In the genomic region with DNA sequence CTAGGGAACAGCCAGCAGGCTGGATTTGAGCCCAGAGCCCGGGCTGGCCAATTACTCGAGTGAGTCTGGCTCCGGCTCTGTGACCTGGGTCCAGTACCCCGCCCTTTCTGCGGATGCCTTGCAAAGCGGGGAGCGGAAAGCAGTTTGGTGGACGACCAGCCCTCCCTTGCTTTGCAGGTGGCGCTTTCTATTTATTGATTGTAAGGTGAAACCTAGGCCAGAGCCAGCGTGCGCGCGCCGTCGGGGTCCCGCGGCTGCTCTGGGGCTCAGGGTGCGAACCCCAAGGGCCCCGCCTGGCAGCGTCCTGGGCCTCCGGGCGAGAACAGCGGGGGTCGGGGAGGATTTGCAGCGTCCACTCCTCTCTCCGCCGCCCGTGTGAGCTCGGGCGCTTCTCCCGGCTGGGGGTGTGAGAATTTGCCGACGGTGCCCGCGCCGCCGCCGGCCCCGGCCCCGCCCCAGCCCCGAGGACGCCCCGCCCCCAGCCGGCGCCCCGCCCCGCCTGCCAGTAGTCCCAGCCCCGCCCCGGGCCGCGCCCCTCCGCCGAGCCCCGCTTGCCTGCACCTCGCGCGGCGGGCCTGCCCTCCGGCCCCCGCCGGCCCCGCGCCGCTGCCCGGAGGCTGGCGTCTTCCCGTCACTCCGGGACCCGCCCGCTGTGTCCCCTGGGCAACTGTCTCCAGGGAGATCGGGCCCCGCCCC, we compare ENCODE assay signal across 8 cellular contexts. TPM values are rescaled to one million over a fixed set of nuclear protein-coding genes. Genes with fewer than 3 reads are reported as not detected.
DNase-seq lines count a peak whose midpoint lies in the region; ATAC-seq and TF ChIP-seq lines count a peak whose summit lies in the region.

No MANE protein-coding gene starts in this region.

- TF ChIP-seq CTCF in GM20000 (IDR thresholded peaks at IDR 0.05; ENCODE audit: extremely low read depth, missing control alignments): no peak
- TF ChIP-seq CTCF in SU-DHL-6 (IDR thresholded peaks at IDR 0.05; ENCODE audit: insufficient read depth, low read length, poor library complexity, severe bottlenecking): no peak
- no peak for TF ChIP-seq CTCF in progenitor cell of endocrine pancreas (IDR thresholded peaks at IDR 0.05; ENCODE audit: unreplicated experiment)

- peak overlapping the region; percentile 94 for H3K4me2 ChIP-seq in SU-DHL-6 (ENCODE audit: low read depth, low read length, poor library complexity, severe bottlenecking)

- H3K27ac Mint-ChIP-seq in CD4-positive, alpha-beta memory T cell: peak overlapping the region in 4 of 7 donors; percentile 46 to 85 (median 52)
- peak overlapping the region; percentile 95 for H3K27ac Mint-ChIP-seq in activated naive CD8-positive, alpha-beta T cell treated with anti-CD3 and anti-CD28 coated beads, Interleukin-2, amount 50 U/mL, for 24 hours
- H3K27ac Mint-ChIP-seq in progenitor cell of endocrine pancreas: no peak overlapping the region

- peaks cover 77% of the 10 kb centered on the region for H3K4me1 ChIP-seq in CD4-positive, alpha-beta memory T cell (ENCODE audit: insufficient read depth, low read length)
- peaks cover 21% of the 10 kb centered on the region for H3K4me1 ChIP-seq in HUES64 (ENCODE audit: insufficient read depth, low read length)

- H3K9me3 ChIP-seq in CD4-positive, alpha-beta memory T cell (ENCODE audit: control insufficient read depth in 1 of 2, low read length in 2 of 2): no peaks in the 10 kb centered on the region
- no peaks in the 10 kb centered on the region for H3K9me3 ChIP-seq in HUES64 (ENCODE audit: insufficient read depth, low read depth, low read length)
- no peaks in the 10 kb centered on the region for H3K9me3 ChIP-seq in SU-DHL-6 (ENCODE audit: insufficient read depth, low read length)

- under 1% methylated on average over 72 of the region's 72 CpGs for WGBS in HUES64

- H3K27me3 ChIP-seq in CD4-positive, alpha-beta memory T cell (ENCODE audit: insufficient read depth, low read length): no peaks in the 10 kb centered on the region
- peaks cover 42% of the 10 kb centered on the region for H3K27me3 ChIP-seq in HUES64 (ENCODE audit: insufficient read depth, low read length)
- no peaks in the 10 kb centered on the region for H3K27me3 ChIP-seq in SU-DHL-6 (ENCODE audit: low read length)

- peak overlapping the region; percentile 72 for H2AFZ ChIP-seq in SU-DHL-6 (ENCODE audit: low read depth, low read length, severe bottlenecking)

- peaks cover 0 to 2% (median 0%) of the 10 kb centered on the region in 8 donors for H3K9me3 Mint-ChIP-seq in CD4-positive, alpha-beta memory T cell
- H3K9me3 Mint-ChIP-seq in activated naive CD8-positive, alpha-beta T cell treated with anti-CD3 and anti-CD28 coated beads, Interleukin-2, amount 50 U/mL, for 24 hours: no peaks in the 10 kb centered on the region
- no peaks in the 10 kb centered on the region for H3K9me3 Mint-ChIP-seq in progenitor cell of endocrine pancreas (ENCODE audit: low read depth)

- ATAC-seq in activated naive CD8-positive, alpha-beta T cell treated with anti-CD3 and anti-CD28 coated beads, Interleukin-2, amount 50 U/mL, for 24 hours: peak; percentile 56
- ATAC-seq in left cardiac atrium: peak; percentile 88 to 94

- H3K9me2 ChIP-seq in SU-DHL-6 (replicated peaks; ENCODE audit: insufficient read depth, low read length): no peaks in the 10 kb centered on the region

- peak overlapping the region; percentile 57 to 63 for H3K4me3 ChIP-seq in CD4-positive, alpha-beta memory T cell (ENCODE audit: low read length in 2 of 2)
- H3K4me3 ChIP-seq in HUES64 (ENCODE audit: low read length): peak overlapping the region; percentile 74
- H3K4me3 ChIP-seq in SU-DHL-6 (ENCODE audit: insufficient read depth, low read length, poor library complexity, severe bottlenecking): peak overlapping the region; percentile 70

- H3K4me3 Mint-ChIP-seq in CD4-positive, alpha-beta memory T cell: peak overlapping the region; percentile 61 to 89 (median 78)
- H3K4me3 Mint-ChIP-seq in activated naive CD8-positive, alpha-beta T cell treated with anti-CD3 and anti-CD28 coated beads, Interleukin-2, amount 50 U/mL, for 24 hours: peak overlapping the region; percentile 78
- peak overlapping the region; percentile 76 for H3K4me3 Mint-ChIP-seq in progenitor cell of endocrine pancreas (ENCODE audit: low read depth)

- H3F3A ChIP-seq in SU-DHL-6 (ENCODE audit: insufficient read depth): peaks cover 41% of the 10 kb centered on the region

- intact Hi-C loops in CD4-positive, alpha-beta memory T cell (cut with micrococcal nuclease): loop anchor here (1.0 kb wide), 1 partner anchor 62 kb away; no protein-coding TSS in a partner anchor
- intact Hi-C loops in left cardiac atrium (cut with DNase I): no loop called here

- H3K79me2 ChIP-seq in SU-DHL-6 (ENCODE audit: insufficient read depth, low read length): peaks cover 7% of the 10 kb centered on the region

- DNase-seq in CD4-positive, alpha-beta memory T cell: peak; percentile 75 to 80 (median 78)
- DNase-seq in GM20000 (ENCODE audit: low spot score): peak; percentile 96
- DNase-seq in activated naive CD8-positive, alpha-beta T cell treated with anti-CD3 and anti-CD28 coated beads, Interleukin-2, amount 50 U/mL, for 24 hours: peak; percentile 90
- DNase-seq in left cardiac atrium: peak; percentile 89
- peak; percentile 85 for DNase-seq in progenitor cell of endocrine pancreas (ENCODE audit: low spot score, unreplicated experiment)
- peak; percentile 81 for DNase-seq in ureter (ENCODE audit: low spot score)

- H3K27me3 Mint-ChIP-seq in CD4-positive, alpha-beta memory T cell: no peaks in the 10 kb centered on the region
- no peaks in the 10 kb centered on the region for H3K27me3 Mint-ChIP-seq in activated naive CD8-positive, alpha-beta T cell treated with anti-CD3 and anti-CD28 coated beads, Interleukin-2, amount 50 U/mL, for 24 hours
- H3K27me3 Mint-ChIP-seq in progenitor cell of endocrine pancreas: peaks cover 34% of the 10 kb centered on the region

- peak overlapping the region; percentile 37 for H3K27ac ChIP-seq in CD4-positive, alpha-beta memory T cell (ENCODE audit: low read depth, low read length)
- H3K27ac ChIP-seq in HUES64 (ENCODE audit: low read depth, low read length) (no peak overlapping the region), SU-DHL-6 (ENCODE audit: low read depth, low read length) (peak overlapping the region; percentile 88)

- CTCF ChIA-PET in CD4-positive, alpha-beta memory T cell (lab: Charles Lee; ENCODE audit: partially characterized antibody): interaction anchor here (0.9 to 3.7 kb wide), 3 partner anchors 25 to 63 kb away, joined by 3 to 21 read pairs (median 4); no protein-coding TSS in a partner anchor

- H3K4me1 Mint-ChIP-seq in CD4-positive, alpha-beta memory T cell: peaks cover 38 to 80% (median 60%) of the 10 kb centered on the region in 4 donors
- H3K4me1 Mint-ChIP-seq in activated naive CD8-positive, alpha-beta T cell treated with anti-CD3 and anti-CD28 coated beads, Interleukin-2, amount 50 U/mL, for 24 hours: peaks cover 78% of the 10 kb centered on the region
- peaks cover 8% of the 10 kb centered on the region for H3K4me1 Mint-ChIP-seq in progenitor cell of endocrine pancreas (ENCODE audit: low read depth)

- H4K20me1 ChIP-seq in SU-DHL-6 (ENCODE audit: low read depth, low read length): no peaks in the 10 kb centered on the region

- peaks cover 18% of the 10 kb centered on the region for H3K36me3 ChIP-seq in CD4-positive, alpha-beta memory T cell (ENCODE audit: insufficient read depth, low read length)
- H3K36me3 ChIP-seq in HUES64 (ENCODE audit: insufficient read depth, low read length) (0 out of 2 replicates have a peak, but pooled peaks cover 3% of the 10 kb centered on the region), SU-DHL-6 (ENCODE audit: low read length) (no peaks in the 10 kb centered on the region)

- POLR2A ChIA-PET in CD4-positive, alpha-beta memory T cell (lab: Charles Lee; ENCODE audit: partially characterized antibody): interaction anchor here (1.0 to 12.8 kb wide), 6 partner anchors 13 to 61 kb away, joined by 3 to 155 read pairs (median 40); partner anchors contain the start of gene PIK3CD

- peaks cover 22 to 30% of the 10 kb centered on the region in 2 donors for H3K36me3 Mint-ChIP-seq in CD4-positive, alpha-beta memory T cell
- peaks cover 31% of the 10 kb centered on the region for H3K36me3 Mint-ChIP-seq in activated naive CD8-positive, alpha-beta T cell treated with anti-CD3 and anti-CD28 coated beads, Interleukin-2, amount 50 U/mL, for 24 hours (ENCODE audit: low read depth)
- peaks cover 3% of the 10 kb centered on the region for H3K36me3 Mint-ChIP-seq in progenitor cell of endocrine pancreas (ENCODE audit: insufficient read depth)

- H3K9ac ChIP-seq in HUES64 (ENCODE audit: low read depth, low read length): 0 out of 2 replicates have a peak overlapping the region, but pooled peaks have one; percentile 35
- peak overlapping the region; percentile 69 for H3K9ac ChIP-seq in SU-DHL-6 (ENCODE audit: low read length)

RNA-seq across cellular contexts. Expression of gene PIK3CD, which starts 37.6 kb away (rescaled TPM):
- 100 to 1,000 TPM; 220 to 236 TPM for total RNA-seq in CD4-positive, alpha-beta memory T cell
- polyA plus RNA-seq in CD4-positive, alpha-beta memory T cell: 100 to 1,000 TPM in 1 of 2 donors, 10 to 100 TPM in 1; 57.1 to 110 TPM
- polyA plus RNA-seq in HUES64 (2013, experiment 1 of 2): 6.1 TPM
- polyA plus RNA-seq in HUES64 (2013, experiment 2 of 2): 6.1 TPM
- total RNA-seq in left cardiac atrium (1 to 10 TPM; 4.4 to 7.4 TPM), progenitor cell of endocrine pancreas (13.7 and 15.7 TPM in 2 replicates), ureter (7.7 TPM)

Comparison
In these comparisons a context has a peak if more than half of its experiments do, and no peak if none do; other contexts are left out.
1. RNA of gene PIK3CD, which starts 37.6 kb away (total RNA-seq): 220 to 236 TPM in CD4-positive, alpha-beta memory T cell; 13.7 to 15.7 TPM in progenitor cell of endocrine pancreas, 7.7 TPM in ureter (single experiment) and 4.4 to 7.4 TPM in left cardiac atrium; every median in the first group is over 10 times any median in the second.
2. Peak in every context shown above with its lines, with median percentiles within 50 percentile points of each other: DNase-seq, H3K4me3 ChIP-seq and H3K4me3 Mint-ChIP-seq.